In the genomic region with DNA sequence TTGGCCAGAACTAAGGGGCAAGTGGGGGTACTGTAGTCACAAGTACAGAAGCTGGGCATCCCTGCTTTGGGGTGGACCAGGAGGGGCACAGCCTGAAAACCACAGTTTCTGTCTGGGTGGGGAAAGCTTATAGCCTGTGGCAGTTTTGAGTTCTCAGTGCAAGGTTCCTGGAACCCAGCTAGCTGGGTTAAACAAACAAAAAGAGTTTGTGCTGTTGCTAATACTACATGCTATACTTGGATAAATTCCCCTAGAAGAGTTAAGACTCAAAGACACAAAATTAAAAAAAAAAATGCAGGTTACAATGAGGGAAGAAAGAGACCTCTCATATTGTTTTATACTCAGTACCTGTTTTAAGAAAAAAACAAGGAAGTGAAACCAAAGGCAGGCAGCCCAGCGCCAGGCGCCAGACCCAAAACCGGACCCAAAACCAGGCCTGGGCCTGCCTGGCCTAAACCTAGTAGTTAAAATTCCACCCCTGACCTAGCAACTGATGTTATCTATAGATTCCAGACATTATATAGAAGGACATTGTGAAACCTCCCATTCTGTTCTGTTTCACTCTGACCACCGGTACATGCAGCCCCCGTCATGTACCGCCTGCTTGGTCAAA, we compare ENCODE assay signal across 12 cellular contexts. TPM values are rescaled to one million over a fixed set of nuclear protein-coding genes. Genes with fewer than 3 reads are reported as not detected.
DNase-seq lines count a peak whose midpoint lies in the region; ATAC-seq and TF ChIP-seq lines count a peak whose summit lies in the region.
"Had no signal": no experiment of that assay in that cellular context is flagged by ENCODE, and none has a peak within 500 bp of the region (broad histone marks: within the 10 kb centered on the region; RNA-seq: fewer than 3 reads in every experiment).

No MANE protein-coding gene starts in this region.

- peak overlapping the region; percentile 36; the same call in 1 of the 2 replicates for H3K4me2 ChIP-seq in OCI-LY1 (ENCODE audit: low read length)

- intact Hi-C loops in CD4-positive, alpha-beta T cell (cut with DNase I, micrococcal nuclease) = no loop called here
- intact Hi-C loops in ascending aorta (cut with DNase I) = no loop called here
- intact Hi-C loops in activated CD4-positive, alpha-beta T cell treated with anti-CD3 and anti-CD28 coated beads for 36 hours (cut with DNase I, micrococcal nuclease) = no loop called here

- H3K27ac Mint-ChIP-seq in CD4-positive, alpha-beta T cell = no peak overlapping the region
- H3K27ac Mint-ChIP-seq in glutamatergic neuron (ENCODE audit: unreplicated experiment) = no peak overlapping the region
- H3K27ac Mint-ChIP-seq in activated CD4-positive, alpha-beta T cell treated with anti-CD3 and anti-CD28 coated beads for 36 hours = no peak overlapping the region
- H3K27ac Mint-ChIP-seq: activated naive CD4-positive, alpha-beta T cell treated with anti-CD3 and anti-CD28 coated beads, Interleukin-2, amount 50 U/mL, for 24 hours had no signal

- H3K9me3 Mint-ChIP-seq in CD4-positive, alpha-beta T cell = peaks cover 3% of the 10 kb centered on the region
- no peaks in the 10 kb centered on the region for H3K9me3 Mint-ChIP-seq in glutamatergic neuron (ENCODE audit: unreplicated experiment)
- peaks cover 3% of the 10 kb centered on the region for H3K9me3 Mint-ChIP-seq in activated CD4-positive, alpha-beta T cell treated with anti-CD3 and anti-CD28 coated beads for 36 hours (ENCODE audit: low read depth)

- no peak overlapping the region for H3K4me3 Mint-ChIP-seq in CD4-positive, alpha-beta T cell
- no peak overlapping the region for H3K4me3 Mint-ChIP-seq in glutamatergic neuron (ENCODE audit: unreplicated experiment)
- H3K4me3 Mint-ChIP-seq in activated CD4-positive, alpha-beta T cell treated with anti-CD3 and anti-CD28 coated beads for 36 hours = no peak overlapping the region
- H3K4me3 Mint-ChIP-seq: activated naive CD4-positive, alpha-beta T cell treated with anti-CD3 and anti-CD28 coated beads, Interleukin-2, amount 50 U/mL, for 24 hours had no signal

- TF ChIP-seq CTCF in GM13977 (IDR thresholded peaks at IDR 0.05; ENCODE audit: extremely low read depth, insufficient read depth, missing control alignments) = no peak
- no peak for TF ChIP-seq CTCF in OCI-LY1 (IDR thresholded peaks at IDR 0.05; ENCODE audit: low read length)
- no peak for TF ChIP-seq CTCF in CD4-positive, alpha-beta T cell (IDR thresholded peaks at IDR 0.05)
- TF ChIP-seq CTCF in glutamatergic neuron (IDR thresholded peaks at IDR 0.05; ENCODE audit: partially characterized antibody, unreplicated experiment) = no peak
- TF ChIP-seq CTCF in ascending aorta (IDR thresholded peaks at IDR 0.05) = no peak

- H3K27me3 ChIP-seq in OCI-LY1 (ENCODE audit: insufficient read depth, low read length) (no peaks in the 10 kb centered on the region), ascending aorta (no peaks in the 10 kb centered on the region)
- no peaks in the 10 kb centered on the region for H3K27me3 ChIP-seq in CD4-positive, alpha-beta T cell (ENCODE audit: control insufficient read depth, insufficient read depth, low read length)

- H3K36me3 Mint-ChIP-seq in CD4-positive, alpha-beta T cell (ENCODE audit: low read depth) = peaks cover 6% of the 10 kb centered on the region
- H3K36me3 Mint-ChIP-seq in glutamatergic neuron (ENCODE audit: unreplicated experiment) = no peaks in the 10 kb centered on the region
- H3K36me3 Mint-ChIP-seq in activated CD4-positive, alpha-beta T cell treated with anti-CD3 and anti-CD28 coated beads for 36 hours (ENCODE audit: low read depth) = peaks cover 7% of the 10 kb centered on the region

- H3K9me3 ChIP-seq in OCI-LY1 (ENCODE audit: low read length) = no peaks in the 10 kb centered on the region
- no peaks in the 10 kb centered on the region for H3K9me3 ChIP-seq in CD4-positive, alpha-beta T cell (ENCODE audit: control insufficient read depth, low read length)
- H3K9me3 ChIP-seq in ascending aorta = peaks cover 0 to 4% of the 10 kb centered on the region in 2 donors
- H3K9me3 ChIP-seq: psoas muscle had no signal

- no peaks in the 10 kb centered on the region for H3K9me2 ChIP-seq in OCI-LY1 (ENCODE audit: low read depth, low read length)

- ATAC-seq in GM19452 (IDR thresholded peaks at IDR 0.05; ENCODE audit: unreplicated experiment) (peak; percentile 85), HG03045 (IDR thresholded peaks at IDR 0.05; ENCODE audit: unreplicated experiment) (peak; percentile 74)
- ATAC-seq in CD4-positive, alpha-beta T cell (ENCODE audit: poor library complexity) = no peak
- ATAC-seq in activated CD4-positive, alpha-beta T cell treated with anti-CD3 and anti-CD28 coated beads for 36 hours = no peak
- ATAC-seq: psoas muscle had no signal

- H4K20me1 ChIP-seq in OCI-LY1 (ENCODE audit: insufficient read depth, low read length) = no peaks in the 10 kb centered on the region

- no peaks in the 10 kb centered on the region for H3F3A ChIP-seq in OCI-LY1 (ENCODE audit: insufficient read depth, low read length)

- H3K27me3 Mint-ChIP-seq in CD4-positive, alpha-beta T cell = no peaks in the 10 kb centered on the region
- H3K27me3 Mint-ChIP-seq in glutamatergic neuron (ENCODE audit: unreplicated experiment) = no peaks in the 10 kb centered on the region
- H3K27me3 Mint-ChIP-seq in activated CD4-positive, alpha-beta T cell treated with anti-CD3 and anti-CD28 coated beads for 36 hours = no peaks in the 10 kb centered on the region
- H3K27me3 Mint-ChIP-seq: activated naive CD4-positive, alpha-beta T cell treated with anti-CD3 and anti-CD28 coated beads, Interleukin-2, amount 50 U/mL, for 24 hours had no signal

- H3K4me1 ChIP-seq in OCI-LY1 (ENCODE audit: insufficient read depth, low read length, severe bottlenecking) (peaks cover 27% of the 10 kb centered on the region), ascending aorta (no peaks in the 10 kb centered on the region)
- H3K4me1 ChIP-seq: psoas muscle had no signal

- in situ Hi-C loops in GM13977 (cut with MboI; ENCODE audit: low pct_unique_long_range_greater_than_20kb, low sequenced_read_pairs, unreplicated experiment) = no loop called here

- H3K4me3 ChIP-seq in OCI-LY1 (ENCODE audit: low read depth, low read length, poor library complexity, severe bottlenecking) = no peak overlapping the region
- H3K4me3 ChIP-seq in ascending aorta = no peak overlapping the region
- H3K4me3 ChIP-seq: psoas muscle had no signal

- H3K27ac ChIP-seq in OCI-LY1 (ENCODE audit: low read depth, low read length, poor library complexity, severe bottlenecking) = peak overlapping the region; percentile 83
- H3K27ac ChIP-seq in CD4-positive, alpha-beta T cell (ENCODE audit: low read depth, low read length) = no peak overlapping the region
- no peak overlapping the region for H3K27ac ChIP-seq in ascending aorta
- H3K27ac ChIP-seq: epithelial cell of prostate, psoas muscle had no signal

- H3K79me2 ChIP-seq in OCI-LY1 (ENCODE audit: insufficient read depth, low read length) = no peaks in the 10 kb centered on the region

- CTCF ChIA-PET in CD4-positive, alpha-beta T cell (lab: Charles Lee) = interaction anchor here (1.0 kb wide), 1 partner anchor 9 kb away, joined by 3 read pairs; no protein-coding TSS in a partner anchor
- CTCF ChIA-PET in activated CD4-positive, alpha-beta T cell treated with anti-CD3 and anti-CD28 coated beads for 36 hours (lab: Charles Lee) = interaction anchor here (0.7 kb wide), 1 partner anchor 349 kb away, joined by 3 read pairs; no protein-coding TSS in a partner anchor

- H3K36me3 ChIP-seq in OCI-LY1 (ENCODE audit: insufficient read depth, low read length) = no peaks in the 10 kb centered on the region
- no peaks in the 10 kb centered on the region for H3K36me3 ChIP-seq in ascending aorta

- no peak overlapping the region for H2AFZ ChIP-seq in OCI-LY1 (ENCODE audit: low read length)

- POLR2A ChIA-PET in CD4-positive, alpha-beta T cell (lab: Charles Lee) = interaction anchor here (0.5 kb wide), 1 partner anchor 825 kb away, joined by 3 read pairs; no protein-coding TSS in a partner anchor
- POLR2A ChIA-PET in activated CD4-positive, alpha-beta T cell treated with anti-CD3 and anti-CD28 coated beads for 36 hours (lab: Charles Lee) = interaction anchor here (0.6 kb wide), 1 partner anchor 55 kb away, joined by 3 read pairs; no protein-coding TSS in a partner anchor

- no peaks in the 10 kb centered on the region for H3K4me1 Mint-ChIP-seq in CD4-positive, alpha-beta T cell (ENCODE audit: low read depth)
- no peaks in the 10 kb centered on the region for H3K4me1 Mint-ChIP-seq in glutamatergic neuron (ENCODE audit: low read depth, unreplicated experiment)
- peaks cover 5% of the 10 kb centered on the region for H3K4me1 Mint-ChIP-seq in activated CD4-positive, alpha-beta T cell treated with anti-CD3 and anti-CD28 coated beads for 36 hours
- H3K4me1 Mint-ChIP-seq: activated naive CD4-positive, alpha-beta T cell treated with anti-CD3 and anti-CD28 coated beads, Interleukin-2, amount 50 U/mL, for 24 hours had no signal

- DNase-seq in GM13977 (ENCODE audit: low spot score) (peak; percentile 13), glutamatergic neuron (no peak), ascending aorta (ENCODE audit: low spot score in 2 of 2) (no peak)
- no peak for DNase-seq in CD4-positive, alpha-beta T cell
- DNase-seq in activated CD4-positive, alpha-beta T cell treated with anti-CD3 and anti-CD28 coated beads for 36 hours = no peak
- DNase-seq: NCI-H2081, psoas muscle had no signal

- peak overlapping the region; percentile 27; the same call in 1 of the 2 replicates for H3K9ac ChIP-seq in OCI-LY1 (ENCODE audit: low read length)

RNA-seq across cellular contexts. Expression of a gene that starts 50.8 kb away (rescaled TPM):
- total RNA-seq in CD4-positive, alpha-beta T cell = 1 to 10 TPM; 2.2 to 3.6 TPM
- total RNA-seq in glutamatergic neuron (ENCODE audit: unreplicated experiment) = not detected
- 6.2 TPM for total RNA-seq in ascending aorta
- total RNA-seq in activated CD4-positive, alpha-beta T cell treated with anti-CD3 and anti-CD28 coated beads for 36 hours = under 1 TPM; 0.39 to 0.76 TPM

Comparison
In these comparisons a context has a peak if more than half of its experiments do, and no peak if none do; other contexts are left out.
1. ATAC-seq: peak in GM19452 (single experiment) and HG03045 (single experiment); none in CD4-positive, alpha-beta T cell (single experiment) and activated CD4-positive, alpha-beta T cell treated with anti-CD3 and anti-CD28 coated beads for 36 hours (single experiment).